ENCODE assay signal across 1 cellular context in the genomic region with DNA sequence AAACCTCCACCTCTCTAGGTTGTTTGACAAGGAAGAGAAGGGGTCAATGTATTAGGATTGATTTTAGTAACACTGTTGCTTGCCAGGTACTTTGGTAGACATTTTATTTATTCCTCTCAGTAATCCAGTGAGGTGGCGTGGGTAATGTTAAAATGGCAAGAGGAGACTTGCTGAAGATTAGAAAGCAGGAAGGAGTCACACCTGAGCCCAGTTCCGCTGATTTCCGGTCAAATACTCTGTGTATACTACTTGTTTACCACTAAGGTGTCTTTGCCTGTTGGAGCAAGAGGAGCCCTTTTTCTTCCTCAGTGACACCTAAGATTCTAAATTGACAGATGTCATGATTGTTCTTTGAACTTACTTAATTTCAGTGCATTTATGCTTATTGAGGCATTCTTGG.
TF ChIP-seq lines count a peak whose summit lies in the region.

No MANE protein-coding gene starts in this region.

TF ChIP-seq in GM12878, 131 proteins besides CTCF, POLR2A, EP300 and RAD21:
- TF ChIP-seq NKRF (conservative IDR thresholded peaks at IDR 0.05) (no peak), PAX5 (IDR thresholded peaks at IDR 0.05; ENCODE audit: borderline replicate concordance, low read depth, low read length) (no peak), E2F4 (IDR thresholded peaks at IDR 0.05; ENCODE audit: low read depth, low read length) (no peak), SP1 (IDR thresholded peaks at IDR 0.05; ENCODE audit: low read depth, low read length) (no peak), RELA (IDR thresholded peaks at IDR 0.05; ENCODE audit: borderline replicate concordance, partially characterized antibody) (no peak), CREB1 (IDR thresholded peaks at IDR 0.05; ENCODE audit: low read depth) (no peak), ZNF24 (IDR thresholded peaks at IDR 0.05) (no peak), POLR2AphosphoS5 (IDR thresholded peaks at IDR 0.05; ENCODE audit: low read length) (no peak), YY1 (IDR thresholded peaks at IDR 0.05; ENCODE audit: low read depth, low read length) (no peak), MEF2B (IDR thresholded peaks at IDR 0.05; ENCODE audit: partially characterized antibody, poor library complexity, severe bottlenecking) (no peak), PAX8 (IDR thresholded peaks at IDR 0.05) (no peak), NRF1 (conservative IDR thresholded peaks at IDR 0.05; ENCODE audit: low read depth, low read length) (no peak), DPF2 (IDR thresholded peaks at IDR 0.05) (no peak), RAD51 (IDR thresholded peaks at IDR 0.05) (no peak), MYC (IDR thresholded peaks at IDR 0.05; ENCODE audit: insufficient read depth, insufficient read length, insufficient replicate concordance, low read length, severe bottlenecking) (no peak), BACH1 (IDR thresholded peaks at IDR 0.05; ENCODE audit: borderline replicate concordance) (no peak), NFXL1 (IDR thresholded peaks at IDR 0.05; ENCODE audit: borderline replicate concordance) (no peak), EED (IDR thresholded peaks at IDR 0.05; ENCODE audit: low read depth) (no peak)
- TF ChIP-seq, protein P1, sequence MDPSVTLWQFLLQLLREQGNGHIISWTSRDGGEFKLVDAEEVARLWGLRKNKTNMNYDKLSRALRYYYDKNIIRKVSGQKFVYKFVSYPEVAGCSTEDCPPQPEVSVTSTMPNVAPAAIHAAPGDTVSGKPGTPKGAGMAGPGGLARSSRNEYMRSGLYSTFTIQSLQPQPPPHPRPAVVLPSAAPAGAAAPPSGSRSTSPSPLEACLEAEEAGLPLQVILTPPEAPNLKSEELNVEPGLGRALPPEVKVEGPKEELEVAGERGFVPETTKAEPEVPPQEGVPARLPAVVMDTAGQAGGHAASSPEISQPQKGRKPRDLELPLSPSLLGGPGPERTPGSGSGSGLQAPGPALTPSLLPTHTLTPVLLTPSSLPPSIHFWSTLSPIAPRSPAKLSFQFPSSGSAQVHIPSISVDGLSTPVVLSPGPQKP (IDR thresholded peaks at IDR 0.05; ENCODE audit: low read depth, low read length), result no peak
- TF ChIP-seq, protein P2, sequence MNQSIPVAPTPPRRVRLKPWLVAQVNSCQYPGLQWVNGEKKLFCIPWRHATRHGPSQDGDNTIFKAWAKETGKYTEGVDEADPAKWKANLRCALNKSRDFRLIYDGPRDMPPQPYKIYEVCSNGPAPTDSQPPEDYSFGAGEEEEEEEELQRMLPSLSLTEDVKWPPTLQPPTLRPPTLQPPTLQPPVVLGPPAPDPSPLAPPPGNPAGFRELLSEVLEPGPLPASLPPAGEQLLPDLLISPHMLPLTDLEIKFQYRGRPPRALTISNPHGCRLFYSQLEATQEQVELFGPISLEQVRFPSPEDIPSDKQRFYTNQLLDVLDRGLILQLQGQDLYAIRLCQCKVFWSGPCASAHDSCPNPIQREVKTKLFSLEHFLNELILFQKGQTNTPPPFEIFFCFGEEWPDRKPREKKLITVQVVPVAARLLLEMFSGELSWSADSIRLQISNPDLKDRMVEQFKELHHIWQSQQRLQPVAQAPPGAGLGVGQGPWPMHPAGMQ (IDR thresholded peaks at IDR 0.05; ENCODE audit: borderline replicate concordance), result no peak
